Comparison of ENCODE assay signal across 18 cellular contexts in the genomic region with DNA sequence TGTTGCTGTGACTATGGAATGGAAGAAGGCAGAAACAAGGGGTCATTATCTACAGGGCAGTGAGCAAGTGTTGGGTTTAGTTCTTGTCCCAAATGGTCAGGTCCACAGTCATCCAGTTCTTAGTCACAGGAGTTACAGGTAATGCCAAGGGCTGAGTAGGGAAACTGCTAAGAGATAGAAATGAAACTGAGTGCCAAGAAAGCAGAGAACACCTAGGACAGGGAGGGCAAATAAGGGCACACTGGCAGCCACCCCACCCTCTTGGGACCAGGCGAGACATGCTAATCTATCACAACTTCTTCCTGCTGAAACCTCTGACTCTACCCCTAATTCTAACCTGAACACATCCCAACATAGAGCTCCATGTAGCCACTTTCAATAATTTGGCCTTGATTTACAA.
A peak's percentile ranks its signal among the peaks of the same experiment; 100 is the strongest.
DNase-seq lines count a peak whose midpoint lies in the region; ATAC-seq and TF ChIP-seq lines count a peak whose summit lies in the region.
"Had no signal": no experiment of that assay in that cellular context is flagged by ENCODE, and none has a peak within 500 bp of the region (broad histone marks: within the 10 kb centered on the region; RNA-seq: fewer than 3 reads in every experiment).

No MANE protein-coding gene starts in this region.

- intact Hi-C loops in prostate gland (cut with DNase I): no loop called here
- intact Hi-C loops in aorta (cut with DNase I): no loop called here

- no peak overlapping the region for H3K27ac Mint-ChIP-seq in stimulated activated effector memory CD8-positive, alpha-beta T cell treated with anti-CD3 and anti-CD28 coated beads, Interleukin-12 subunit alpha, Interleukin-12 subunit beta, amount 100 ng/mL, for 72 hours
- H3K27ac Mint-ChIP-seq: CD4-positive, CD25-positive, alpha-beta regulatory T cell had no signal

- no peak for ATAC-seq in aorta (ENCODE audit: low FRiP score)
- ATAC-seq in stimulated activated effector memory CD8-positive, alpha-beta T cell treated with anti-CD3 and anti-CD28 coated beads, Interleukin-12 subunit alpha, Interleukin-12 subunit beta, amount 100 ng/mL, for 72 hours: no peak
- ATAC-seq: K562 had no signal

- H3K4me3 Mint-ChIP-seq in stimulated activated effector memory CD8-positive, alpha-beta T cell treated with anti-CD3 and anti-CD28 coated beads, Interleukin-12 subunit alpha, Interleukin-12 subunit beta, amount 100 ng/mL, for 72 hours: no peak overlapping the region
- H3K4me3 Mint-ChIP-seq: CD4-positive, CD25-positive, alpha-beta regulatory T cell had no signal

- no peaks in the 10 kb centered on the region for H4K20me1 ChIP-seq in BLaER1

- no peak overlapping the region for H3K4me3 ChIP-seq in BLaER1
- H3K4me3 ChIP-seq in LNCaP clone FGC (ENCODE audit: low read depth, low read length): no peak overlapping the region
- H3K4me3 ChIP-seq in prostate gland: no peak overlapping the region
- H3K4me3 ChIP-seq in aorta (ENCODE audit: low read length in 2 of 2): no peak overlapping the region
- H3K4me3 ChIP-seq: K562 had no signal

- H3K9ac ChIP-seq in BLaER1: no peak overlapping the region

- H3K9me3 ChIP-seq in BLaER1: no peaks in the 10 kb centered on the region
- no peaks in the 10 kb centered on the region for H3K9me3 ChIP-seq in prostate gland
- H3K9me3 ChIP-seq in aorta (ENCODE audit: control insufficient read depth, low read length): no peaks in the 10 kb centered on the region

- TF ChIP-seq CTCF in LNCaP clone FGC (IDR thresholded peaks at IDR 0.05; ENCODE audit: control insufficient read depth, extremely low read depth, insufficient read depth): no peak
- TF ChIP-seq CTCF in prostate gland (IDR thresholded peaks at IDR 0.05): no peak

- peak overlapping the region; percentile 45 for H3K4me2 ChIP-seq in BLaER1

- TF ChIP-seq POLR2A in prostate gland (IDR thresholded peaks at IDR 0.05): no peak

- no peaks in the 10 kb centered on the region for H3K9me3 Mint-ChIP-seq in stimulated activated effector memory CD8-positive, alpha-beta T cell treated with anti-CD3 and anti-CD28 coated beads, Interleukin-12 subunit alpha, Interleukin-12 subunit beta, amount 100 ng/mL, for 72 hours
- H3K9me3 Mint-ChIP-seq: CD4-positive, CD25-positive, alpha-beta regulatory T cell had no signal

- WGBS in prostate gland: 53% methylated on average over 1 of the region's 1 CpG
- 88 to 89% methylated on average over 1 of the region's 1 CpG for WGBS in aorta, 2 donors

- H3K27me3 ChIP-seq in BLaER1 (no peaks in the 10 kb centered on the region), prostate gland (replicated peaks; ENCODE audit: insufficient read depth) (no peaks in the 10 kb centered on the region), aorta (ENCODE audit: control insufficient read depth in 1 of 2, insufficient read depth in 2 of 2, low read length in 1 of 2) (no peaks in the 10 kb centered on the region)

- no peaks in the 10 kb centered on the region for H3K36me3 Mint-ChIP-seq in stimulated activated effector memory CD8-positive, alpha-beta T cell treated with anti-CD3 and anti-CD28 coated beads, Interleukin-12 subunit alpha, Interleukin-12 subunit beta, amount 100 ng/mL, for 72 hours
- H3K36me3 Mint-ChIP-seq: CD4-positive, CD25-positive, alpha-beta regulatory T cell had no signal

- H3K27ac ChIP-seq in BLaER1 (no peak overlapping the region), prostate gland (peak overlapping the region; percentile 77 to 84), aorta (ENCODE audit: low read depth in 1 of 2, low read length in 2 of 2) (no peak overlapping the region)

- no peaks in the 10 kb centered on the region for H3K4me1 Mint-ChIP-seq in stimulated activated effector memory CD8-positive, alpha-beta T cell treated with anti-CD3 and anti-CD28 coated beads, Interleukin-12 subunit alpha, Interleukin-12 subunit beta, amount 100 ng/mL, for 72 hours
- H3K4me1 Mint-ChIP-seq: CD4-positive, CD25-positive, alpha-beta regulatory T cell had no signal

- peak; percentile 94 for DNase-seq in LNCaP clone FGC (ENCODE audit: low read depth)
- peak; percentile 40 for DNase-seq in cerebellar cortex (ENCODE audit: low spot score)
- DNase-seq in prostate gland (ENCODE audit: low spot score): peak; percentile 28
- DNase-seq in aorta: no peak
- no peak for DNase-seq in stimulated activated effector memory CD8-positive, alpha-beta T cell treated with anti-CD3 and anti-CD28 coated beads, Interleukin-12 subunit alpha, Interleukin-12 subunit beta, amount 100 ng/mL, for 72 hours (ENCODE audit: low spot score in 2 of 2)
- no peak for DNase-seq in H4 (ENCODE audit: low spot score)
- no peak for DNase-seq in stimulated activated CD4-positive, alpha-beta T cell treated with anti-CD3 and anti-CD28 coated beads, Interleukin-4, amount 100 ng/mL, for 4 hours
- DNase-seq: Calu3; CD4-positive, CD25-positive, alpha-beta regulatory T cell; DMS79 treated with DMSO at 0.1 percent for 48 hours; GF-D8; H7; NCI-H1048; NCI-H226; NCI-H526 treated with DMSO at 0.1 percent for 48 hours; NK-92 treated with Interleukin-12 subunit alpha and Interleukin-12 subunit beta, amount 100 ng/mL, for 24 hours had no signal

- H3K36me3 ChIP-seq in BLaER1 (no peaks in the 10 kb centered on the region), prostate gland (no peaks in the 10 kb centered on the region), aorta (ENCODE audit: control insufficient read depth in 1 of 2, insufficient read depth in 2 of 2, low read length in 1 of 2) (no peaks in the 10 kb centered on the region)

- peaks cover 21% of the 10 kb centered on the region for H3K4me1 ChIP-seq in BLaER1
- H3K4me1 ChIP-seq in prostate gland (replicated peaks): peaks cover 24% of the 10 kb centered on the region
- no peaks in the 10 kb centered on the region for H3K4me1 ChIP-seq in aorta (ENCODE audit: control insufficient read depth in 1 of 2, insufficient read depth in 2 of 2, low read length in 2 of 2)

Comparison
In these comparisons a context has a peak if more than half of its experiments do, and no peak if none do; other contexts are left out.
1. H3K27ac ChIP-seq: peak in prostate gland (2 of 2); none in BLaER1 (single experiment) and aorta (0 of 2).
2. DNase-seq: peak in LNCaP clone FGC (single experiment), cerebellar cortex (single experiment) and prostate gland (single experiment); none in aorta (0 of 2), stimulated activated effector memory CD8-positive, alpha-beta T cell treated with anti-CD3 and anti-CD28 coated beads, Interleukin-12 subunit alpha, Interleukin-12 subunit beta, amount 100 ng/mL, for 72 hours (0 of 2), H4 (single experiment) and stimulated activated CD4-positive, alpha-beta T cell treated with anti-CD3 and anti-CD28 coated beads, Interleukin-4, amount 100 ng/mL, for 4 hours (0 of 2).